In the genomic region with DNA sequence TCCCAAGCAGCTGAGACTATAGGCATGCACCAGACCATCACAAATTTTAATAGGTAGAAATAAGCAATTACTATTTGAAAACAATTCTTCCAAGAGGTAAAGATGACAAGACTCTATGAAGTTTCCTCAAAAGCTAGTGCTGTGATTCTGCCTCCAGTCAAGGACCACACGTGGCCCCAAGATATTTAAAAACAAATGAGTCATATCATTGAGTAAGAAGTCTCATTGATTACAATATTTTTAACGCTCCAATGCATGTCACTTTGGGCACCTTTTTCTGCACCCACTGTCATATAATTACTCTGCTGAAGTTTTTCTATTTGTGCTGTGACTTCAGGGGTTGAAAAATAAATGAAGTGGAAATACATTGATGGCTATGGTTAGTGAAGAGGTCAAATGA, we compare ENCODE assay signal across 14 cellular contexts.
"Had no signal": no experiment of that assay in that cellular context is flagged by ENCODE, and none has a peak within 500 bp of the region (broad histone marks: within the 10 kb centered on the region; RNA-seq: fewer than 3 reads in every experiment).

No MANE protein-coding gene starts in this region.

- ATAC-seq: right lobe of liver had no signal

- H3K27me3 ChIP-seq: breast epithelium, right lobe of liver, suprapubic skin had no signal

- H3K4me1 ChIP-seq: breast epithelium, right lobe of liver, suprapubic skin had no signal

- H3K36me3 ChIP-seq: breast epithelium, right lobe of liver, suprapubic skin had no signal

- H3K4me3 ChIP-seq: breast epithelium, lung, right lobe of liver, suprapubic skin had no signal

- H3K9me3 ChIP-seq: breast epithelium, right lobe of liver, suprapubic skin had no signal

- H3K27ac ChIP-seq: breast epithelium, epithelial cell of prostate, right lobe of liver, suprapubic skin had no signal

- DNase-seq: activated CD4-positive, alpha-beta T cell treated with anti-CD3 and anti-CD28 coated beads, Interleukin-2, amount 10 ng/mL, durations not matched to agents 24 days and 14 days; activated CD4-positive, CD25-positive, alpha-beta regulatory T cell; activated CD8-positive, alpha-beta memory T cell treated with anti-CD3 and anti-CD28 coated beads for 24 hours; activated naive CD8-positive, alpha-beta T cell treated with anti-CD3 and anti-CD28 coated beads, Interleukin-2, amount 10 ng/mL, durations not matched to agents 7 days and 5 days; anterior cingulate cortex; cerebellar nuclear complex; effector memory CD4-positive, alpha-beta T cell; midbrain; right lobe of liver; trophoblast cell had no signal
